In genomic region chr7:36475371-36475770, GRCh38 we compare ENCODE assay signal across 22 cellular contexts.
DNase-seq lines count a peak whose midpoint lies in the region; ATAC-seq and TF ChIP-seq lines count a peak whose summit lies in the region.
"Had no signal": no experiment of that assay in that cellular context is flagged by ENCODE, and none has a peak within 500 bp of the region (broad histone marks: within the 10 kb centered on the region; RNA-seq: fewer than 3 reads in every experiment).

No MANE protein-coding gene starts in this region.

- no peaks in the 10 kb centered on the region for H3K27me3 Mint-ChIP-seq in activated naive CD8-positive, alpha-beta T cell treated with anti-CD3 and anti-CD28 coated beads, Interleukin-2, amount 50 U/mL, for 24 hours
- H3K27me3 Mint-ChIP-seq: B cell, T-helper 17 cell had no signal

- H3K9me3 ChIP-seq in MM.1S (replicated peaks; ENCODE audit: insufficient read depth, low read length) = no peaks in the 10 kb centered on the region
- H3K9me3 ChIP-seq: sigmoid colon had no signal

- TF ChIP-seq CTCF in GM12865 (IDR thresholded peaks at IDR 0.05; ENCODE audit: insufficient read depth, low read depth, low read length, missing control alignments) (no peak), foreskin keratinocyte (conservative IDR thresholded peaks at IDR 0.05) (no peak), MM.1S (IDR thresholded peaks at IDR 0.05; ENCODE audit: low read length) (no peak)

- H3K27ac Mint-ChIP-seq in activated naive CD8-positive, alpha-beta T cell treated with anti-CD3 and anti-CD28 coated beads, Interleukin-2, amount 50 U/mL, for 24 hours = peak overlapping the region; percentile 49
- H3K27ac Mint-ChIP-seq: B cell, T-helper 17 cell had no signal

- H3K9ac ChIP-seq in MM.1S (ENCODE audit: low read length) = no peak overlapping the region

- no peaks in the 10 kb centered on the region for H3K79me2 ChIP-seq in MM.1S (ENCODE audit: low read length)

- H3K27me3 ChIP-seq in foreskin keratinocyte (peaks cover 5% of the 10 kb centered on the region), MM.1S (replicated peaks; ENCODE audit: insufficient read depth, low read length) (no peaks in the 10 kb centered on the region)
- H3K27me3 ChIP-seq: dorsolateral prefrontal cortex, sigmoid colon had no signal

- H4K20me1 ChIP-seq in MM.1S (ENCODE audit: insufficient read depth, low read length) = no peaks in the 10 kb centered on the region

- peak; percentile 9 for DNase-seq in NCI-H82 (lab: John Stamatoyannopoulos, UW)
- DNase-seq in NCI-H82 treated with DMSO at 0.1 percent for 48 hours (lab: John Stamatoyannopoulos, UW; ENCODE audit: unreplicated experiment) = no peak
- peak; percentile 9 for DNase-seq in GM12865 (ENCODE audit: low read depth)
- DNase-seq in NAMALWA (ENCODE audit: low spot score) = peak; percentile 38
- DNase-seq in activated naive CD8-positive, alpha-beta T cell treated with anti-CD3 and anti-CD28 coated beads, Interleukin-2, amount 50 U/mL, for 24 hours = peak; percentile 26
- no peak for DNase-seq in NCI-H2029 (lab: John Stamatoyannopoulos, UW)
- DNase-seq in foreskin keratinocyte = no peak
- no peak for DNase-seq in MM.1S
- DNase-seq: activated gamma-delta T cell treated with Interleukin-2 at 50 U/mL for 16 hours; anterior cingulate cortex; central memory CD4-positive, alpha-beta T cell; dorsolateral prefrontal cortex; left ventricle myocardium inferior; midbrain; NCI-H146; sigmoid colon; T-helper 17 cell had no signal

- no peaks in the 10 kb centered on the region for H3K36me3 ChIP-seq in MM.1S (replicated peaks; ENCODE audit: insufficient read depth, low read length)
- H3K36me3 ChIP-seq: left ventricle myocardium inferior, sigmoid colon had no signal

- H3K4me3 ChIP-seq in GM12865 (ENCODE audit: low read depth, low read length) (no peak overlapping the region), MM.1S (ENCODE audit: low read length) (no peak overlapping the region)
- H3K4me3 ChIP-seq: dorsolateral prefrontal cortex, left ventricle myocardium inferior, sigmoid colon had no signal

- H3F3A ChIP-seq in MM.1S (ENCODE audit: insufficient read depth, low read length) = no peaks in the 10 kb centered on the region

- peaks cover 10% of the 10 kb centered on the region for H3K9me3 Mint-ChIP-seq in activated naive CD8-positive, alpha-beta T cell treated with anti-CD3 and anti-CD28 coated beads, Interleukin-2, amount 50 U/mL, for 24 hours

- H3K4me1 ChIP-seq in foreskin keratinocyte = peaks cover 10% of the 10 kb centered on the region
- H3K4me1 ChIP-seq in MM.1S (ENCODE audit: low read length) = no peaks in the 10 kb centered on the region
- H3K4me1 ChIP-seq: left ventricle myocardium inferior, sigmoid colon had no signal

- no peak overlapping the region for H3K4me3 Mint-ChIP-seq in activated naive CD8-positive, alpha-beta T cell treated with anti-CD3 and anti-CD28 coated beads, Interleukin-2, amount 50 U/mL, for 24 hours
- H3K4me3 Mint-ChIP-seq: B cell, T-helper 17 cell had no signal

- H3K36me3 Mint-ChIP-seq in activated naive CD8-positive, alpha-beta T cell treated with anti-CD3 and anti-CD28 coated beads, Interleukin-2, amount 50 U/mL, for 24 hours (ENCODE audit: low read depth) = peaks cover 4% of the 10 kb centered on the region

- H3K9me2 ChIP-seq in MM.1S (replicated peaks; ENCODE audit: insufficient read depth, low read length) = no peaks in the 10 kb centered on the region

- H3K4me1 Mint-ChIP-seq in activated naive CD8-positive, alpha-beta T cell treated with anti-CD3 and anti-CD28 coated beads, Interleukin-2, amount 50 U/mL, for 24 hours = peaks cover 33% of the 10 kb centered on the region
- H3K4me1 Mint-ChIP-seq: B cell had no signal

- no peak overlapping the region for H3K4me2 ChIP-seq in MM.1S (ENCODE audit: low read depth, low read length)

- H3K27ac ChIP-seq in foreskin keratinocyte (no peak overlapping the region), MM.1S (ENCODE audit: low read length) (no peak overlapping the region)
- H3K27ac ChIP-seq: dorsolateral prefrontal cortex, epithelial cell of prostate, left ventricle myocardium inferior, sigmoid colon, VCaP had no signal

- H2AFZ ChIP-seq in MM.1S (ENCODE audit: low read length) = no peak overlapping the region

- peak; percentile 90 for ATAC-seq in activated naive CD8-positive, alpha-beta T cell treated with anti-CD3 and anti-CD28 coated beads, Interleukin-2, amount 50 U/mL, for 24 hours
- ATAC-seq in foreskin keratinocyte = no peak
- ATAC-seq: HepG2, Panc1, T-helper 17 cell had no signal

Comparison
In these comparisons a context has a peak if more than half of its experiments do, and no peak if none do; other contexts are left out.
1. DNase-seq: peak in NCI-H82 (single experiment), GM12865 (single experiment), NAMALWA (single experiment) and activated naive CD8-positive, alpha-beta T cell treated with anti-CD3 and anti-CD28 coated beads, Interleukin-2, amount 50 U/mL, for 24 hours (single experiment); none in NCI-H82 treated with DMSO at 0.1 percent for 48 hours (single experiment), NCI-H2029 (single experiment), foreskin keratinocyte (0 of 2) and MM.1S (single experiment).